19 cellular contexts compared by ENCODE assay signal in the genomic region with DNA sequence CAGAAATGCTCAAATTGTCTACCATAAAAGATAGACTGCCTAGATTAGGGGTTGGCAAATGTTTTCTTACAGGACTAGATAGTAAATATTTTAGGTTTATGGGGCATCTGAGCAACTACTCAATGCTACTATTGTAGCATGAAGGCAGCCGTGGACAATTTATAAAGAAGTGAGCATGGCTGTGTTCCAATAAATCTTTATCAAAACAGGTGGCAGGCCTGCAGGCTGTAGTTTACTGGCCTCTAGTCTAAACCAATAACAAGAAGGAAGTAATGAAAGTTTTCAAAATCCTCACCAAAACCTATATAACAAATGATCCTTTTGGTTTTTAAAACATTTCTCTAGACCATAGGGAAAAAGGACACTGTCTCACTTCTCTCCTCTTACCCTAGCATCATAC.
DNase-seq lines count a peak whose midpoint lies in the region; ATAC-seq and TF ChIP-seq lines count a peak whose summit lies in the region.
"Had no signal": no experiment of that assay in that cellular context is flagged by ENCODE, and none has a peak within 500 bp of the region (broad histone marks: within the 10 kb centered on the region; RNA-seq: fewer than 3 reads in every experiment).

No MANE protein-coding gene starts in this region.

- H3K27me3 Mint-ChIP-seq in activated naive CD4-positive, alpha-beta T cell treated with anti-CD3 and anti-CD28 coated beads, Interleukin-2, amount 50 U/mL, for 24 hours: no peaks in the 10 kb centered on the region
- no peaks in the 10 kb centered on the region for H3K27me3 Mint-ChIP-seq in activated naive CD4-positive, alpha-beta T cell treated with anti-CD3 and anti-CD28 coated beads for 36 hours (ENCODE audit: low read depth)
- no peaks in the 10 kb centered on the region for H3K27me3 Mint-ChIP-seq in T-helper 17 cell
- no peaks in the 10 kb centered on the region for H3K27me3 Mint-ChIP-seq in effector memory CD8-positive, alpha-beta T cell
- H3K27me3 Mint-ChIP-seq in activated CD4-positive, alpha-beta memory T cell treated with anti-CD3 and anti-CD28 coated beads for 36 hours: no peaks in the 10 kb centered on the region

- peak overlapping the region; percentile 85 for H3K27ac Mint-ChIP-seq in activated naive CD4-positive, alpha-beta T cell treated with anti-CD3 and anti-CD28 coated beads, Interleukin-2, amount 50 U/mL, for 24 hours
- H3K27ac Mint-ChIP-seq in activated naive CD4-positive, alpha-beta T cell treated with anti-CD3 and anti-CD28 coated beads for 36 hours: no peak overlapping the region
- peak overlapping the region; percentile 57 for H3K27ac Mint-ChIP-seq in T-helper 17 cell
- H3K27ac Mint-ChIP-seq in effector memory CD8-positive, alpha-beta T cell: peak overlapping the region; percentile 10 to 38
- no peak overlapping the region for H3K27ac Mint-ChIP-seq in activated CD4-positive, alpha-beta memory T cell treated with anti-CD3 and anti-CD28 coated beads for 36 hours

- BruUV-seq in PC-9 (replicated peaks; lab: Mats Ljungman, UMichigan): no TSS peak

- H3K36me3 ChIP-seq in PC-9 (ENCODE audit: low read depth): no peaks in the 10 kb centered on the region

- H3K9me3 ChIP-seq in T-helper 17 cell (ENCODE audit: control insufficient read depth, low read length, poor library complexity, severe bottlenecking) (no peaks in the 10 kb centered on the region), PC-9 (ENCODE audit: insufficient read depth, low read depth) (no peaks in the 10 kb centered on the region)

- DNase-seq in activated naive CD4-positive, alpha-beta T cell treated with anti-CD3 and anti-CD28 coated beads for 36 hours: no peak
- no peak for DNase-seq in T-helper 17 cell
- DNase-seq in effector memory CD8-positive, alpha-beta T cell: no peak
- DNase-seq in NCI-H524 (lab: John Stamatoyannopoulos, UW): no peak
- no peak for DNase-seq in superior temporal gyrus (ENCODE audit: extremely low spot score)
- no peak for DNase-seq in activated CD4-positive, alpha-beta memory T cell treated with anti-CD3 and anti-CD28 coated beads for 36 hours
- DNase-seq in PC-9: no peak
- DNase-seq: C1 segment of cervical spinal cord, DMS79, Karpas-422, NCI-H1694, NCI-H2081, NCI-H2171, NCI-H345, NCI-H524 treated with DMSO at 0.1 percent for 48 hours, SHP77 treated with DMSO at 0.1 percent for 48 hours had no signal

- CTCF ChIA-PET in activated naive CD4-positive, alpha-beta T cell treated with anti-CD3 and anti-CD28 coated beads for 36 hours (lab: Charles Lee): interaction anchor here (1.2 kb wide), 1 partner anchor 137 kb away, joined by 3 read pairs; no protein-coding TSS in a partner anchor
- CTCF ChIA-PET in activated CD4-positive, alpha-beta memory T cell treated with anti-CD3 and anti-CD28 coated beads for 36 hours (lab: Charles Lee): no interaction called here
- CTCF ChIA-PET in PC-9 (lab: Charles Lee): no interaction called here

- no peak overlapping the region for H3K4me3 ChIP-seq in PC-9

- no peak overlapping the region for H3K27ac ChIP-seq in PC-9
- H3K27ac ChIP-seq: 22Rv1 had no signal

- no peak for ATAC-seq in T-helper 17 cell
- no peak for ATAC-seq in effector memory CD8-positive, alpha-beta T cell (replicated peaks)
- ATAC-seq: SK-N-SH treated with all-trans-retinoic acid at 6 μM for 48 hours had no signal

- no peaks in the 10 kb centered on the region for H3K79me2 ChIP-seq in PC-9 (ENCODE audit: low read depth)

- H4K20me1 ChIP-seq in PC-9 (ENCODE audit: insufficient read depth): no peaks in the 10 kb centered on the region

- H3K4me1 Mint-ChIP-seq in activated naive CD4-positive, alpha-beta T cell treated with anti-CD3 and anti-CD28 coated beads, Interleukin-2, amount 50 U/mL, for 24 hours: peaks cover 61% of the 10 kb centered on the region
- peaks cover 41% of the 10 kb centered on the region for H3K4me1 Mint-ChIP-seq in activated naive CD4-positive, alpha-beta T cell treated with anti-CD3 and anti-CD28 coated beads for 36 hours (ENCODE audit: low read depth)
- peaks cover 35% of the 10 kb centered on the region for H3K4me1 Mint-ChIP-seq in T-helper 17 cell
- peaks cover 22 to 41% of the 10 kb centered on the region in 2 donors for H3K4me1 Mint-ChIP-seq in effector memory CD8-positive, alpha-beta T cell (ENCODE audit: low read depth in 2 of 2)
- peaks cover 43% of the 10 kb centered on the region for H3K4me1 Mint-ChIP-seq in activated CD4-positive, alpha-beta memory T cell treated with anti-CD3 and anti-CD28 coated beads for 36 hours (ENCODE audit: low read depth)

- no peak overlapping the region for H3K4me3 Mint-ChIP-seq in activated naive CD4-positive, alpha-beta T cell treated with anti-CD3 and anti-CD28 coated beads, Interleukin-2, amount 50 U/mL, for 24 hours
- no peak overlapping the region for H3K4me3 Mint-ChIP-seq in activated naive CD4-positive, alpha-beta T cell treated with anti-CD3 and anti-CD28 coated beads for 36 hours
- no peak overlapping the region for H3K4me3 Mint-ChIP-seq in T-helper 17 cell
- no peak overlapping the region for H3K4me3 Mint-ChIP-seq in effector memory CD8-positive, alpha-beta T cell
- H3K4me3 Mint-ChIP-seq in activated CD4-positive, alpha-beta memory T cell treated with anti-CD3 and anti-CD28 coated beads for 36 hours: no peak overlapping the region

- no peak overlapping the region for H2AFZ ChIP-seq in PC-9

- H3K4me1 ChIP-seq in PC-9 (replicated peaks; ENCODE audit: insufficient read depth): no peaks in the 10 kb centered on the region

- no peak for TF ChIP-seq CTCF in PC-9 (conservative IDR thresholded peaks at IDR 0.05)

- no peaks in the 10 kb centered on the region for H3K9me3 Mint-ChIP-seq in activated naive CD4-positive, alpha-beta T cell treated with anti-CD3 and anti-CD28 coated beads, Interleukin-2, amount 50 U/mL, for 24 hours
- H3K9me3 Mint-ChIP-seq in activated naive CD4-positive, alpha-beta T cell treated with anti-CD3 and anti-CD28 coated beads for 36 hours: no peaks in the 10 kb centered on the region
- H3K9me3 Mint-ChIP-seq in effector memory CD8-positive, alpha-beta T cell: no peaks in the 10 kb centered on the region
- no peaks in the 10 kb centered on the region for H3K9me3 Mint-ChIP-seq in activated CD4-positive, alpha-beta memory T cell treated with anti-CD3 and anti-CD28 coated beads for 36 hours

- peaks cover 23% of the 10 kb centered on the region; the same call in 1 of the 2 replicates for H3K27me3 ChIP-seq in PC-9 (ENCODE audit: insufficient read depth, low read depth)

- intact Hi-C loops in activated naive CD4-positive, alpha-beta T cell treated with anti-CD3 and anti-CD28 coated beads for 36 hours (cut with micrococcal nuclease): no loop called here
- intact Hi-C loops in activated CD4-positive, alpha-beta memory T cell treated with anti-CD3 and anti-CD28 coated beads for 36 hours (cut with micrococcal nuclease): no loop called here
- intact Hi-C loops in PC-9 (cut with micrococcal nuclease; ENCODE audit: unreplicated experiment): no loop called here

- H3K9me2 ChIP-seq in PC-9 (ENCODE audit: insufficient read depth): no peaks in the 10 kb centered on the region; the same call in 1 of the 2 replicates

- H3K4me2 ChIP-seq in PC-9: no peak overlapping the region

- POLR2A ChIA-PET in activated CD4-positive, alpha-beta memory T cell treated with anti-CD3 and anti-CD28 coated beads for 36 hours (lab: Charles Lee): no interaction called here
- POLR2A ChIA-PET in PC-9 (lab: Charles Lee; ENCODE audit: unreplicated experiment): no interaction called here

- no peaks in the 10 kb centered on the region for H3F3A ChIP-seq in PC-9 (ENCODE audit: insufficient read depth, low read depth)

- H3K36me3 Mint-ChIP-seq in activated naive CD4-positive, alpha-beta T cell treated with anti-CD3 and anti-CD28 coated beads, Interleukin-2, amount 50 U/mL, for 24 hours: peaks cover 2% of the 10 kb centered on the region
- H3K36me3 Mint-ChIP-seq in activated naive CD4-positive, alpha-beta T cell treated with anti-CD3 and anti-CD28 coated beads for 36 hours (ENCODE audit: low read depth): peaks cover 1% of the 10 kb centered on the region
- H3K36me3 Mint-ChIP-seq in T-helper 17 cell (ENCODE audit: low read depth): peaks cover 2% of the 10 kb centered on the region
- H3K36me3 Mint-ChIP-seq in effector memory CD8-positive, alpha-beta T cell (ENCODE audit: insufficient read depth): no peaks in the 10 kb centered on the region
- H3K36me3 Mint-ChIP-seq in activated CD4-positive, alpha-beta memory T cell treated with anti-CD3 and anti-CD28 coated beads for 36 hours: no peaks in the 10 kb centered on the region

Comparison
In these comparisons a context has a peak if more than half of its experiments do, and no peak if none do; other contexts are left out.
1. H3K27ac Mint-ChIP-seq: peak in activated naive CD4-positive, alpha-beta T cell treated with anti-CD3 and anti-CD28 coated beads, Interleukin-2, amount 50 U/mL, for 24 hours (single experiment), T-helper 17 cell (single experiment) and effector memory CD8-positive, alpha-beta T cell (2 of 2); none in activated naive CD4-positive, alpha-beta T cell treated with anti-CD3 and anti-CD28 coated beads for 36 hours (single experiment) and activated CD4-positive, alpha-beta memory T cell treated with anti-CD3 and anti-CD28 coated beads for 36 hours (single experiment).